21 cellular contexts compared by ENCODE assay signal in genomic region chr4:138217567-138217966, GRCh38. TPM values are rescaled to one million over a fixed set of nuclear protein-coding genes. Genes with fewer than 3 reads are reported as not detected.
DNase-seq lines count a peak whose midpoint lies in the region; ATAC-seq, FAIRE-seq and TF ChIP-seq lines count a peak whose summit lies in the region.
"Had no signal": no experiment of that assay in that cellular context is flagged by ENCODE, and none has a peak within 500 bp of the region (broad histone marks: within the 10 kb centered on the region; RNA-seq: fewer than 3 reads in every experiment).

No MANE protein-coding gene starts in this region.

- H3K79me2 ChIP-seq in HepG2 (ENCODE audit: insufficient read depth, low read length): no peaks in the 10 kb centered on the region

- H3K4me3 ChIP-seq in HepG2 (replicated peaks in 1 of 3; ENCODE audit: insufficient read depth in 1 of 3, low read depth in 2 of 3, low read length in 3 of 3) (no peak overlapping the region), right lobe of liver (no peak overlapping the region), mesenchymal stem cell (ENCODE audit: insufficient read depth in 1 of 2, low read depth in 1 of 2, low read length in 2 of 2) (no peak overlapping the region)
- H3K4me3 ChIP-seq: gastroesophageal sphincter, mucosa of descending colon, ovary had no signal

- H3K14ac ChIP-seq in mesenchymal stem cell (ENCODE audit: low read length in 2 of 2): no peak overlapping the region

- H2BK15ac ChIP-seq in mesenchymal stem cell (ENCODE audit: low read depth, poor library complexity, severe bottlenecking): no peak overlapping the region

- no peak overlapping the region for H4K91ac ChIP-seq in mesenchymal stem cell (ENCODE audit: low read length)

- no peak overlapping the region for H2BK5ac ChIP-seq in mesenchymal stem cell (ENCODE audit: low read depth, low read length, poor library complexity, severe bottlenecking)

- CTCF ChIA-PET in HepG2 (lab: Yijun Ruan, JAX; ENCODE audit: low intra/inter-chr PET ratio, low total read pairs): no interaction called here

- FAIRE-seq in HepG2 (lab: Jason Lieb, UNC) (no peak), HTR-8/SVneo (lab: Jason Lieb, UNC) (no peak)
- FAIRE-seq: GM18507, kidney had no signal

- no peak overlapping the region for H2BK120ac ChIP-seq in mesenchymal stem cell (ENCODE audit: low read depth, low read length)

- H4K8ac ChIP-seq in mesenchymal stem cell (ENCODE audit: low read length): no peak overlapping the region

- no peak overlapping the region for H2AFZ ChIP-seq in HepG2 (ENCODE audit: low read length)
- H2AFZ ChIP-seq in mesenchymal stem cell (ENCODE audit: low read depth, low read length): no peak overlapping the region

- H4K20me1 ChIP-seq in HepG2 (ENCODE audit: insufficient read depth, low read length): peaks cover 3% of the 10 kb centered on the region

- H2AK5ac ChIP-seq in mesenchymal stem cell (ENCODE audit: low read length, severe bottlenecking): peak overlapping the region; percentile 21

- no peak overlapping the region for H3K18ac ChIP-seq in mesenchymal stem cell (ENCODE audit: low read depth in 1 of 2, low read length in 2 of 2)

- TF ChIP-seq POLR2A in HepG2 (IDR thresholded peaks at IDR 0.05; ENCODE audit: insufficient read depth in 1 of 2, low read depth in 2 of 2, low read length in 2 of 2) (no peak), right lobe of liver (IDR thresholded peaks at IDR 0.05) (no peak)

- no peaks in the 10 kb centered on the region for H3K27me3 ChIP-seq in HepG2 (ENCODE audit: control insufficient read depth in 1 of 2, insufficient read depth in 2 of 2, low read length in 2 of 2)
- H3K27me3 ChIP-seq in right lobe of liver: no peaks in the 10 kb centered on the region
- no peaks in the 10 kb centered on the region for H3K27me3 ChIP-seq in mesenchymal stem cell (ENCODE audit: control insufficient read depth in 1 of 2, insufficient read depth in 1 of 2, low read length in 2 of 2)
- H3K27me3 ChIP-seq: gastroesophageal sphincter, ovary had no signal

- WGBS in HepG2 (ENCODE audit: low lambda C conversion rate): 98% methylated on average over 5 of the region's 5 CpGs
- 75% methylated on average over 5 of the region's 5 CpGs for WGBS in right lobe of liver (ENCODE audit: insufficient coverage, low coverage, low lambda C conversion rate, missing lambda C conversion rate)
- WGBS in mesenchymal stem cell: 92% methylated on average over 5 of the region's 5 CpGs

- H3K23ac ChIP-seq in mesenchymal stem cell (ENCODE audit: low read length in 2 of 2): no peak overlapping the region

- no peak overlapping the region for H2BK12ac ChIP-seq in mesenchymal stem cell (ENCODE audit: low read length in 2 of 2)

- no TSS peak for BruUV-seq in HepG2 (replicated peaks; lab: Mats Ljungman, UMichigan)

- no peak overlapping the region for H3K4ac ChIP-seq in mesenchymal stem cell (ENCODE audit: low read depth in 1 of 2, low read length in 2 of 2)

- H3K36me3 ChIP-seq in HepG2 (replicated peaks in 1 of 2; ENCODE audit: control insufficient read depth in 1 of 2, insufficient read depth in 2 of 2, low read length in 2 of 2): peaks cover 10 to 78% of the 10 kb centered on the region in 2 experiments
- no peaks in the 10 kb centered on the region for H3K36me3 ChIP-seq in right lobe of liver
- H3K36me3 ChIP-seq in mesenchymal stem cell (ENCODE audit: control insufficient read depth in 1 of 2, insufficient read depth in 2 of 2, low read depth in 1 of 2, low read length in 2 of 2): no peaks in the 10 kb centered on the region
- H3K36me3 ChIP-seq: gastroesophageal sphincter, ovary had no signal

- H3K4me2 ChIP-seq in HepG2 (ENCODE audit: low read depth, low read length) (no peak overlapping the region), mesenchymal stem cell (ENCODE audit: low read length, poor library complexity, severe bottlenecking) (no peak overlapping the region)
- H3K4me2 ChIP-seq: KMS-11 had no signal

- H3K27ac ChIP-seq in HepG2 (ENCODE audit: extremely low read length, insufficient read depth, low read length): no peak overlapping the region
- no peak overlapping the region for H3K27ac ChIP-seq in right lobe of liver
- H3K27ac ChIP-seq in mesenchymal stem cell (ENCODE audit: low read length, poor library complexity, severe bottlenecking): no peak overlapping the region
- H3K27ac ChIP-seq: 22Rv1, gastroesophageal sphincter, HL-60, KMS-11, ovary had no signal

- intact Hi-C loops in HepG2 (cut with micrococcal nuclease; ENCODE audit: unreplicated experiment): no loop called here
- intact Hi-C loops in right lobe of liver (cut with DNase I): no loop called here
- intact Hi-C loops in head of caudate nucleus (cut with DNase I): no loop called here

- TF ChIP-seq RAD21 in HepG2 (CRISPR knock-in tag; IDR thresholded peaks at IDR 0.05): no peak

- TF ChIP-seq EP300 in HepG2 (IDR thresholded peaks at IDR 0.05; ENCODE audit: low read depth in 2 of 2, low read length in 2 of 2) (no peak), HepG2 (CRISPR knock-in tag; IDR thresholded peaks at IDR 0.05; ENCODE audit: borderline replicate concordance) (no peak)

- no peak overlapping the region for H3K9ac ChIP-seq in HepG2 (ENCODE audit: insufficient read depth, low read depth, low read length)
- H3K9ac ChIP-seq in mesenchymal stem cell (ENCODE audit: low read length): no peak overlapping the region
- H3K9ac ChIP-seq: KMS-11 had no signal

- H3K79me1 ChIP-seq in mesenchymal stem cell (replicated peaks; ENCODE audit: low read length, poor library complexity, severe bottlenecking): no peaks in the 10 kb centered on the region

- POLR2A ChIA-PET in HepG2 (lab: Yijun Ruan, JAX): no interaction called here

- DNase-seq in HepG2 (ENCODE audit: low spot score) (no peak), right lobe of liver (no peak), head of caudate nucleus (peak in 32 of 42 donors; percentile 4 to 71 (median 36)), mesenchymal stem cell (no peak), HTR-8/SVneo (ENCODE audit: insufficient read length, low spot score) (no peak)
- no peak for DNase-seq in stimulated activated naive CD4-positive, alpha-beta T cell (lab: John Stamatoyannopoulos, UW)
- DNase-seq in activated CD4-positive, CD25-positive, alpha-beta regulatory T cell treated with anti-CD3 and anti-CD28 coated beads, Interleukin-2, amount 50 U/mL, for 72 hours: no peak
- DNase-seq: kidney; mucosa of descending colon; NCI-H1417; NK-92 treated with Interleukin-12 subunit alpha and Interleukin-12 subunit beta, amount 100 ng/mL, for 24 hours; ovary; trophoblast cell had no signal

- in situ Hi-C loops in HepG2 (cut with HindIII; ENCODE audit: extremely low pct_ligation_motif_present, low pct_unique_long_range_greater_than_20kb): no loop called here

- ATAC-seq in HepG2: no peak
- no peak for ATAC-seq in right lobe of liver
- ATAC-seq in GM19452 (IDR thresholded peaks at IDR 0.05; ENCODE audit: unreplicated experiment): no peak
- ATAC-seq: activated T-helper 17 cell treated with anti-CD3 and anti-CD28 coated beads, Interleukin-2, amount 50 U/mL, for 72 hours; gastroesophageal sphincter; mucosa of descending colon; stimulated activated memory B cell treated with anti-CD40 and anti-IgM and Interleukin-4, amounts not matched to agents 10 μg/mL and 1 μg/mL and 100 μg/mL, for 72 hours had no signal

- no peaks in the 10 kb centered on the region for H3K9me3 ChIP-seq in HepG2 (ENCODE audit: low read length)
- H3K9me3 ChIP-seq in right lobe of liver: no peaks in the 10 kb centered on the region
- no peaks in the 10 kb centered on the region for H3K9me3 ChIP-seq in mesenchymal stem cell (ENCODE audit: control insufficient read depth, low read length)
- H3K9me3 ChIP-seq: gastroesophageal sphincter, mucosa of descending colon, ovary had no signal

- TF ChIP-seq CTCF in HepG2 (CRISPR knock-in tag; IDR thresholded peaks at IDR 0.05) (no peak), right lobe of liver (IDR thresholded peaks at IDR 0.05) (no peak)

- H3K4me1 ChIP-seq in HepG2 (ENCODE audit: insufficient read depth, low read length): no peaks in the 10 kb centered on the region
- no peaks in the 10 kb centered on the region for H3K4me1 ChIP-seq in right lobe of liver
- H3K4me1 ChIP-seq in mesenchymal stem cell (ENCODE audit: control insufficient read depth, insufficient read depth, low read depth, low read length): no peaks in the 10 kb centered on the region

TF ChIP-seq in HepG2, 621 proteins besides CTCF, POLR2A, EP300 and RAD21 (continues in another document):
- TF ChIP-seq ZNF564 (CRISPR knock-in tag; IDR thresholded peaks at IDR 0.05) (no peak), PHF20 (CRISPR knock-in tag; IDR thresholded peaks at IDR 0.05) (no peak), ZNF460 (CRISPR knock-in tag; IDR thresholded peaks at IDR 0.05; ENCODE audit: borderline replicate concordance) (no peak)

RNA-seq across cellular contexts. Expression of gene SLC7A11, which starts 24.6 kb away (rescaled TPM):
- total RNA-seq in HepG2 (2016; rRNA removed; fragmentation: Illumina TruSeq; extraction: Trizol) (11.9 and 15.7 TPM in 2 replicates), right lobe of liver (1 to 10 TPM in 2 of 6 experiments, under 1 TPM in 3, not detected in 1; 0.02 to 1.8 (median 0.35) TPM)
- 1.5 and 2.6 TPM in 2 replicates for total RNA-seq in HepG2 (2016; cell fraction: cytosol; rRNA removed; fragmentation: Illumina TruSeq; extraction: Trizol; ENCODE audit: low read depth)
- 13.1 and 14.5 TPM in 2 replicates for total RNA-seq in HepG2 (2016; cell fraction: insoluble cytoplasmic fraction; rRNA removed; fragmentation: Illumina TruSeq; extraction: Trizol)
- total RNA-seq in HepG2 (2016; cell fraction: membrane; rRNA removed; fragmentation: Illumina TruSeq; extraction: Trizol): 4.0 and 5.0 TPM in 2 replicates
- total RNA-seq in HepG2 (2016; cell fraction: nucleus; rRNA removed; fragmentation: Illumina TruSeq; extraction: Trizol): 21.1 and 22.8 TPM in 2 replicates
- polyA plus RNA-seq in HepG2 (2011; rRNA removed): 15.9 and 17.5 TPM in 2 replicates
- 5.6 and 9.4 TPM in 2 replicates for polyA plus RNA-seq in HepG2 (2011; cell fraction: cytosol; rRNA removed)
- polyA plus RNA-seq in HepG2 (2011; cell fraction: nucleus; rRNA removed): 9.2 and 14.7 TPM in 2 replicates
- polyA plus RNA-seq in HepG2 (2012): 20.4 and 31.0 TPM in 2 replicates
- 0.35 and 0.42 TPM in 2 replicates for polyA plus RNA-seq in HepG2 (2016; cell fraction: cytosol; fragmentation: Illumina TruSeq; extraction: Trizol; ENCODE audit: low read depth)
- polyA plus RNA-seq in HepG2 (2016; cell fraction: insoluble cytoplasmic fraction; fragmentation: Illumina TruSeq; extraction: Trizol; ENCODE audit: low read depth): 5.6 and 6.9 TPM in 2 replicates
- polyA plus RNA-seq in HepG2 (2016; cell fraction: membrane; fragmentation: Illumina TruSeq; extraction: Trizol; ENCODE audit: low read depth): 0.86 and 0.94 TPM in 2 replicates
- polyA plus RNA-seq in HepG2 (2016; cell fraction: nucleus; fragmentation: Illumina TruSeq; extraction: Trizol; ENCODE audit: insufficient read depth, low read depth): 16.0 and 16.6 TPM in 2 replicates
- polyA minus RNA-seq in HepG2 (2011; rRNA and poly(A)+ RNA removed; ENCODE audit: low replicate concordance): 95.4 and 149 TPM in 2 replicates
- polyA minus RNA-seq in HepG2 (2011; cell fraction: cytosol; rRNA and poly(A)+ RNA removed): 28.0 and 41.2 TPM in 2 replicates
- 82.7 and 97.5 TPM in 2 replicates for polyA minus RNA-seq in HepG2 (2011; cell fraction: nucleus; rRNA and poly(A)+ RNA removed)
- 27.4 TPM for polyA plus RNA-seq in mesenchymal stem cell (2013, experiment 1 of 2)
- polyA plus RNA-seq in mesenchymal stem cell (2013, experiment 2 of 2): 27.6 TPM

Comparison
In these comparisons a context has a peak if more than half of its experiments do, and no peak if none do; other contexts are left out.
1. DNase-seq: peak in head of caudate nucleus (32 of 42); none in HepG2 (single experiment), right lobe of liver (0 of 3), mesenchymal stem cell (single experiment), stimulated activated naive CD4-positive, alpha-beta T cell (0 of 6), HTR-8/SVneo (single experiment) and activated CD4-positive, CD25-positive, alpha-beta regulatory T cell treated with anti-CD3 and anti-CD28 coated beads, Interleukin-2, amount 50 U/mL, for 72 hours (single experiment).